1 cellular context compared by ENCODE assay signal in genomic region chr1:24744911-24745710, GRCh38.
TF ChIP-seq lines count a peak whose summit lies in the region.

TSS of gene CLIC4 (plus strand) at chr1:24745447. CDS start at chr1:24745554, 107 bp downstream.

TF ChIP-seq in HepG2, 621 proteins besides CTCF, POLR2A, EP300 and RAD21 (continued from another document and continues in another):
- no peak for TF ChIP-seq ZBTB33 (CRISPR knock-in tag; IDR thresholded peaks at IDR 0.05)
- TF ChIP-seq SMAD3 (CRISPR knock-in tag; IDR thresholded peaks at IDR 0.05): no peak
- TF ChIP-seq SRY (CRISPR knock-in tag; IDR thresholded peaks at IDR 0.05): peak; percentile 30; the same call in 1 of the 2 replicates
- no peak for TF ChIP-seq ZNF530 (CRISPR knock-in tag; IDR thresholded peaks at IDR 0.05; ENCODE audit: low read depth)
- TF ChIP-seq PHB2 (IDR thresholded peaks at IDR 0.05; ENCODE audit: partially characterized antibody): no peak
- TF ChIP-seq ZBTB21 (CRISPR knock-in tag; IDR thresholded peaks at IDR 0.05): peak; percentile 33; the same call in 1 of the 2 replicates
- 0 out of 2 replicates have a peak, but pooled peaks have one; percentile 49 for TF ChIP-seq ZNF12 (CRISPR knock-in tag; IDR thresholded peaks at IDR 0.05)
- peak; percentile 34 for TF ChIP-seq ZNF781 (CRISPR knock-in tag; IDR thresholded peaks at IDR 0.05; ENCODE audit: borderline replicate concordance, not compliant biosample characterization)
- TF ChIP-seq TEAD2 (CRISPR knock-in tag; IDR thresholded peaks at IDR 0.05): no peak
- TF ChIP-seq ZFP62 (CRISPR knock-in tag; IDR thresholded peaks at IDR 0.05): no peak
- TF ChIP-seq FLYWCH1 (CRISPR knock-in tag; IDR thresholded peaks at IDR 0.05): no peak
- TF ChIP-seq SMAD9 (CRISPR knock-in tag; IDR thresholded peaks at IDR 0.05): no peak
- no peak for TF ChIP-seq CENPX (CRISPR knock-in tag; IDR thresholded peaks at IDR 0.05)
- TF ChIP-seq MIER3 (CRISPR knock-in tag; IDR thresholded peaks at IDR 0.05; ENCODE audit: borderline replicate concordance): peak; percentile 62; the same call in 1 of the 2 replicates
- TF ChIP-seq, protein P1, sequence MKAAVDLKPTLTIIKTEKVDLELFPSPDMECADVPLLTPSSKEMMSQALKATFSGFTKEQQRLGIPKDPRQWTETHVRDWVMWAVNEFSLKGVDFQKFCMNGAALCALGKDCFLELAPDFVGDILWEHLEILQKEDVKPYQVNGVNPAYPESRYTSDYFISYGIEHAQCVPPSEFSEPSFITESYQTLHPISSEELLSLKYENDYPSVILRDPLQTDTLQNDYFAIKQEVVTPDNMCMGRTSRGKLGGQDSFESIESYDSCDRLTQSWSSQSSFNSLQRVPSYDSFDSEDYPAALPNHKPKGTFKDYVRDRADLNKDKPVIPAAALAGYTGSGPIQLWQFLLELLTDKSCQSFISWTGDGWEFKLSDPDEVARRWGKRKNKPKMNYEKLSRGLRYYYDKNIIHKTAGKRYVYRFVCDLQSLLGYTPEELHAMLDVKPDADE (CRISPR knock-in tag; IDR thresholded peaks at IDR 0.05): no peak
- peak; percentile 46; the same call in 1 of the 2 replicates for TF ChIP-seq IRF2 (CRISPR knock-in tag; IDR thresholded peaks at IDR 0.05)
- TF ChIP-seq HES4 (CRISPR knock-in tag; IDR thresholded peaks at IDR 0.05; ENCODE audit: borderline replicate concordance): peak; percentile 91
- TF ChIP-seq, protein P2, sequence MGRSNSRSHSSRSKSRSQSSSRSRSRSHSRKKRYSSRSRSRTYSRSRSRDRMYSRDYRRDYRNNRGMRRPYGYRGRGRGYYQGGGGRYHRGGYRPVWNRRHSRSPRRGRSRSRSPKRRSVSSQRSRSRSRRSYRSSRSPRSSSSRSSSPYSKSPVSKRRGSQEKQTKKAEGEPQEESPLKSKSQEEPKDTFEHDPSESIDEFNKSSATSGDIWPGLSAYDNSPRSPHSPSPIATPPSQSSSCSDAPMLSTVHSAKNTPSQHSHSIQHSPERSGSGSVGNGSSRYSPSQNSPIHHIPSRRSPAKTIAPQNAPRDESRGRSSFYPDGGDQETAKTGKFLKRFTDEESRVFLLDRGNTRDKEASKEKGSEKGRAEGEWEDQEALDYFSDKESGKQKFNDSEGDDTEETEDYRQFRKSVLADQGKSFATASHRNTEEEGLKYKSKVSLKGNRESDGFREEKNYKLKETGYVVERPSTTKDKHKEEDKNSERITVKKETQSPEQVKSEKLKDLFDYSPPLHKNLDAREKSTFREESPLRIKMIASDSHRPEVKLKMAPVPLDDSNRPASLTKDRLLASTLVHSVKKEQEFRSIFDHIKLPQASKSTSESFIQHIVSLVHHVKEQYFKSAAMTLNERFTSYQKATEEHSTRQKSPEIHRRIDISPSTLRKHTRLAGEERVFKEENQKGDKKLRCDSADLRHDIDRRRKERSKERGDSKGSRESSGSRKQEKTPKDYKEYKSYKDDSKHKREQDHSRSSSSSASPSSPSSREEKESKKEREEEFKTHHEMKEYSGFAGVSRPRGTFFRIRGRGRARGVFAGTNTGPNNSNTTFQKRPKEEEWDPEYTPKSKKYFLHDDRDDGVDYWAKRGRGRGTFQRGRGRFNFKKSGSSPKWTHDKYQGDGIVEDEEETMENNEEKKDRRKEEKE (IDR thresholded peaks at IDR 0.05): no peak
- peak; percentile 91 for TF ChIP-seq ZNF292 (CRISPR knock-in tag; IDR thresholded peaks at IDR 0.05; ENCODE audit: borderline replicate concordance, low read depth)
- TF ChIP-seq, protein P3, sequence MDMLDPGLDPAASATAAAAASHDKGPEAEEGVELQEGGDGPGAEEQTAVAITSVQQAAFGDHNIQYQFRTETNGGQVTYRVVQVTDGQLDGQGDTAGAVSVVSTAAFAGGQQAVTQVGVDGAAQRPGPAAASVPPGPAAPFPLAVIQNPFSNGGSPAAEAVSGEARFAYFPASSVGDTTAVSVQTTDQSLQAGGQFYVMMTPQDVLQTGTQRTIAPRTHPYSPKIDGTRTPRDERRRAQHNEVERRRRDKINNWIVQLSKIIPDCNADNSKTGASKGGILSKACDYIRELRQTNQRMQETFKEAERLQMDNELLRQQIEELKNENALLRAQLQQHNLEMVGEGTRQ (IDR thresholded peaks at IDR 0.05; ENCODE audit: low read depth, low read length): no peak
- TF ChIP-seq, protein P3 (CRISPR knock-in tag; IDR thresholded peaks at IDR 0.05; ENCODE audit: borderline replicate concordance): no peak
- TF ChIP-seq TARDBP (CRISPR knock-in tag; IDR thresholded peaks at IDR 0.05): peak; percentile 74; the same call in 1 of the 2 replicates
- no peak for TF ChIP-seq ZFP41 (CRISPR knock-in tag; IDR thresholded peaks at IDR 0.05; ENCODE audit: borderline replicate concordance)
- peak; percentile 50; the same call in 1 of the 2 replicates for TF ChIP-seq MTERF4 (CRISPR knock-in tag; IDR thresholded peaks at IDR 0.05)
- peak; percentile 35; the same call in 1 of the 2 replicates for TF ChIP-seq NCOR1 (IDR thresholded peaks at IDR 0.05; ENCODE audit: borderline replicate concordance, low read length)
- peak; percentile 53 for TF ChIP-seq DMAP1 (CRISPR knock-in tag; IDR thresholded peaks at IDR 0.05)
- no peak for TF ChIP-seq ZNF737 (CRISPR knock-in tag; IDR thresholded peaks at IDR 0.05; ENCODE audit: borderline replicate concordance)
- TF ChIP-seq ZNF777 (CRISPR knock-in tag; IDR thresholded peaks at IDR 0.05): peak; percentile 83
- peak; percentile 31; the same call in 1 of the 2 replicates for TF ChIP-seq CREB3 (CRISPR knock-in tag; IDR thresholded peaks at IDR 0.05)
- no peak for TF ChIP-seq ZFP1 (CRISPR knock-in tag; IDR thresholded peaks at IDR 0.05)
- TF ChIP-seq FOXJ3 (CRISPR knock-in tag; IDR thresholded peaks at IDR 0.05; ENCODE audit: borderline replicate concordance): no peak
- peak; percentile 81 for TF ChIP-seq TAF15 (IDR thresholded peaks at IDR 0.05; ENCODE audit: low read depth, low read length, poor library complexity, severe bottlenecking)
- TF ChIP-seq ZNF329 (CRISPR knock-in tag; IDR thresholded peaks at IDR 0.05; ENCODE audit: low read depth): no peak; the same call in 1 of the 2 replicates
- TF ChIP-seq ZFP37 (CRISPR knock-in tag; IDR thresholded peaks at IDR 0.05; ENCODE audit: borderline replicate concordance): 0 out of 2 replicates have a peak, but pooled peaks have one; percentile 48
- no peak; the same call in 1 of the 2 replicates for TF ChIP-seq TOPORS (CRISPR knock-in tag; IDR thresholded peaks at IDR 0.05)
- no peak; the same call in 1 of the 2 replicates for TF ChIP-seq ZNF263 (CRISPR knock-in tag; IDR thresholded peaks at IDR 0.05)
- TF ChIP-seq ASH2L (IDR thresholded peaks at IDR 0.05; ENCODE audit: insufficient read length, low read depth, low read length): peak; percentile 21
- peak; percentile 89; the same call in 1 of the 2 replicates for TF ChIP-seq ZSCAN30 (CRISPR knock-in tag; IDR thresholded peaks at IDR 0.05)
- no peak for TF ChIP-seq CERS6 (CRISPR knock-in tag; IDR thresholded peaks at IDR 0.05)
- 0 out of 2 replicates have a peak, but pooled peaks have one; percentile 47 for TF ChIP-seq ZNF235 (CRISPR knock-in tag; IDR thresholded peaks at IDR 0.05; ENCODE audit: borderline replicate concordance)
- TF ChIP-seq, protein P4, sequence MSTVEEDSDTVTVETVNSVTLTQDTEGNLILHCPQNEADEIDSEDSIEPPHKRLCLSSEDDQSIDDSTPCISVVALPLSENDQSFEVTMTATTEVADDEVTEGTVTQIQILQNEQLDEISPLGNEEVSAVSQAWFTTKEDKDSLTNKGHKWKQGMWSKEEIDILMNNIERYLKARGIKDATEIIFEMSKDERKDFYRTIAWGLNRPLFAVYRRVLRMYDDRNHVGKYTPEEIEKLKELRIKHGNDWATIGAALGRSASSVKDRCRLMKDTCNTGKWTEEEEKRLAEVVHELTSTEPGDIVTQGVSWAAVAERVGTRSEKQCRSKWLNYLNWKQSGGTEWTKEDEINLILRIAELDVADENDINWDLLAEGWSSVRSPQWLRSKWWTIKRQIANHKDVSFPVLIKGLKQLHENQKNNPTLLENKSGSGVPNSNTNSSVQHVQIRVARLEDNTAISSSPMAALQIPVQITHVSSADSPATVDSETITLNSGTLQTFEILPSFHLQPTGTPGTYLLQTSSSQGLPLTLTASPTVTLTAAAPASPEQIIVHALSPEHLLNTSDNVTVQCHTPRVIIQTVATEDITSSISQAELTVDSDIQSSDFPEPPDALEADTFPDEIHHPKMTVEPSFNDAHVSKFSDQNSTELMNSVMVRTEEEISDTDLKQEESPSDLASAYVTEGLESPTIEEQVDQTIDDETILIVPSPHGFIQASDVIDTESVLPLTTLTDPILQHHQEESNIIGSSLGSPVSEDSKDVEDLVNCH (CRISPR knock-in tag; IDR thresholded peaks at IDR 0.05): no peak
- TF ChIP-seq ZSCAN25 (CRISPR knock-in tag; IDR thresholded peaks at IDR 0.05): no peak
- TF ChIP-seq CCDC6 (CRISPR knock-in tag; IDR thresholded peaks at IDR 0.05): peak; percentile 80
- TF ChIP-seq ZNF282 (IDR thresholded peaks at IDR 0.05; ENCODE audit: partially characterized antibody): no peak
- no peak for TF ChIP-seq TRIM24 (CRISPR knock-in tag; IDR thresholded peaks at IDR 0.05)
- peak; percentile 48; the same call in 1 of the 2 replicates for TF ChIP-seq KLF6 (CRISPR knock-in tag; IDR thresholded peaks at IDR 0.05)
- TF ChIP-seq TFAP4 (IDR thresholded peaks at IDR 0.05; ENCODE audit: borderline replicate concordance, low read depth): peak; percentile 99
- TF ChIP-seq GFI1 (CRISPR knock-in tag; IDR thresholded peaks at IDR 0.05; ENCODE audit: borderline replicate concordance): peak; percentile 73; the same call in 1 of the 2 replicates
- TF ChIP-seq GLMP (CRISPR knock-in tag; IDR thresholded peaks at IDR 0.05; ENCODE audit: borderline replicate concordance): no peak
- TF ChIP-seq IRX3 (CRISPR knock-in tag; IDR thresholded peaks at IDR 0.05; ENCODE audit: borderline replicate concordance, low read depth): no peak
- TF ChIP-seq ZMYM2 (CRISPR knock-in tag; IDR thresholded peaks at IDR 0.05): peak; percentile 80; the same call in 1 of the 2 replicates
- peak; percentile 93 for TF ChIP-seq POLR2G (IDR thresholded peaks at IDR 0.05; ENCODE audit: low read depth, low read length)
- TF ChIP-seq KAT2B (IDR thresholded peaks at IDR 0.05; ENCODE audit: borderline replicate concordance, low read depth, low read length): no peak
- peak; percentile 44; the same call in 1 of the 2 replicates for TF ChIP-seq ZNF543 (CRISPR knock-in tag; IDR thresholded peaks at IDR 0.05)
- TF ChIP-seq ZNF333 (CRISPR knock-in tag; IDR thresholded peaks at IDR 0.05; ENCODE audit: borderline replicate concordance): 0 out of 2 replicates have a peak, but pooled peaks have one; percentile 17
- peak; percentile 91 for TF ChIP-seq ZNF772 (CRISPR knock-in tag; IDR thresholded peaks at IDR 0.05)
- no peak for TF ChIP-seq TOE1 (CRISPR knock-in tag; IDR thresholded peaks at IDR 0.05)
